Comparison of ENCODE assay signal across 8 cellular contexts in the genomic region with DNA sequence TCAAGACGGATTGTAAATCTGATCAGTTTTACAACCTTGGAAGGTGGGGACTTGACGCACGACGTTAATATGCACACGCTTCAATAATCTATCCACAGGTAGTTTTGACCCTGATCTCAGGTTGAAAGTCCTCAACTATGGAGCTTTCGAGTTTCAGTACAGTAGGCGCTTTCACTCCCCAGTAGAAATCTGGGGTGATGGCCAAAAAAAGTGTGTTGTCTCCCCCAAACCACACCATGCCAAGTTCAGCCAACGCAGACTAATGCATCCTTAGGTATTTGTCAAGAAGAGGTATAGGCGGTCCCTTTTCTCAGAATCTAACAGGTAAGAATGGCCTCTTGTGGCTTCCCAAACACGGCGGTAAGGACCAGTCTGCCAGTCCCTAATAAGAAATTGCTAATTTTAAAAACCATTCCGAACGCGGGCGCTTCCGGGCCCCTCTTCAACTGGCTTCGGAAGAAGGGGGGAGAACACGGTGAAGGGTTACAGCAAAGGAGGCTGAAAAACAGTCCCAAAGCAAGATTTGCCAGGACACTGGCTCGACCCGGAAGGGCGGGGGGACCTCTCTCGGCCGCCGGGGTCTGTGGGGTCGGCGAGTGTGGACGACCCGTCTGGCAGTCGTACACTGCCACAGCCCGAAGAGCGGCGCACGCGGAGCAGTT. TPM values are rescaled to one million over a fixed set of nuclear protein-coding genes. Genes with fewer than 3 reads are reported as not detected.
DNase-seq lines count a peak whose midpoint lies in the region; TF ChIP-seq lines count a peak whose summit lies in the region.

No MANE protein-coding gene starts in this region.

- peak overlapping the region; percentile 95 for H3K4me3 ChIP-seq in HUES64 (ENCODE audit: low read length)
- H3K4me3 ChIP-seq in ascending aorta: peak overlapping the region; percentile 79 to 89
- peak overlapping the region; percentile 51 for H3K4me3 ChIP-seq in kidney epithelial cell (ENCODE audit: low read depth, low read length)

- H3K9ac ChIP-seq in HUES64 (ENCODE audit: low read depth, low read length): peak overlapping the region; percentile 87

- H3K27me3 ChIP-seq in HUES64 (ENCODE audit: insufficient read depth, low read length) (no peaks in the 10 kb centered on the region), ascending aorta (no peaks in the 10 kb centered on the region), kidney epithelial cell (ENCODE audit: control insufficient read depth, insufficient read depth, low read length) (no peaks in the 10 kb centered on the region)

- TF ChIP-seq CTCF in ascending aorta (IDR thresholded peaks at IDR 0.05) (no peak), kidney epithelial cell (IDR thresholded peaks at IDR 0.05; ENCODE audit: insufficient read depth, low read length, poor library complexity, severe bottlenecking) (no peak)

- H3K4me1 ChIP-seq in HUES64 (ENCODE audit: insufficient read depth, low read length): peaks cover 8% of the 10 kb centered on the region; the same call in 1 of the 2 replicates
- H3K4me1 ChIP-seq in ascending aorta: peaks cover 0 to 13% of the 10 kb centered on the region in 2 donors

- WGBS in HUES64: 6% methylated on average over 34 of the region's 34 CpGs

- DNase-seq in activated T-cell treated with anti-CD3 and anti-CD28 coated beads for 1 hour (ENCODE audit: low read depth): peak; percentile 4
- DNase-seq in activated T-cell treated with anti-CD3 and anti-CD28 coated beads, Interleukin-2, amount 50 U/mL, for 1 hour: no peak
- DNase-seq in ascending aorta (ENCODE audit: low spot score in 2 of 2): no peak
- DNase-seq in kidney epithelial cell (ENCODE audit: low read depth): no peak
- DNase-seq in superior temporal gyrus (ENCODE audit: extremely low spot score): peak; percentile 9
- no peak for DNase-seq in kidney glomerular epithelial cell (lab: John Stamatoyannopoulos, UW)
- no peak for DNase-seq in 8988T

- 0 out of 2 replicates have a peak, but pooled peaks cover 4% of the 10 kb centered on the region for H3K36me3 ChIP-seq in HUES64 (ENCODE audit: insufficient read depth, low read length)
- H3K36me3 ChIP-seq in ascending aorta: no peaks in the 10 kb centered on the region
- H3K36me3 ChIP-seq in kidney epithelial cell (ENCODE audit: control insufficient read depth, insufficient read depth, low read length): no peaks in the 10 kb centered on the region

- intact Hi-C loops in ascending aorta (cut with DNase I): loop anchor here (1.0 to 5.0 kb wide), 4 partner anchors 63 to 777 kb away; a partner anchor contains a TSS

- H3K27ac ChIP-seq in HUES64 (ENCODE audit: low read depth, low read length) (peak overlapping the region; percentile 29; the same call in 1 of the 2 replicates), ascending aorta (peak overlapping the region; percentile 95 to 96)

- H3K9me3 ChIP-seq in HUES64 (ENCODE audit: insufficient read depth, low read depth, low read length) (no peaks in the 10 kb centered on the region), ascending aorta (no peaks in the 10 kb centered on the region)

RNA-seq across cellular contexts. Expression of a gene that starts 0.7 kb away (rescaled TPM):
- 17.3 TPM for polyA plus RNA-seq in HUES64 (2013, experiment 1 of 2)
- 13.6 TPM for polyA plus RNA-seq in HUES64 (2013, experiment 2 of 2)
- total RNA-seq in ascending aorta: 2.1 TPM
- 13.6 and 18.3 TPM in 2 replicates for total RNA-seq in kidney epithelial cell

RNA-seq across cellular contexts. Expression of a gene that starts 0.8 kb away (rescaled TPM):
- polyA plus RNA-seq in HUES64 (2013, experiment 1 of 2): 37.3 TPM
- polyA plus RNA-seq in HUES64 (2013, experiment 2 of 2): 41.4 TPM
- total RNA-seq in ascending aorta: 6.4 TPM
- 46.3 and 49.3 TPM in 2 replicates for total RNA-seq in kidney epithelial cell

Comparison
In these comparisons a context has a peak if more than half of its experiments do, and no peak if none do; other contexts are left out.
1. DNase-seq: peak in activated T-cell treated with anti-CD3 and anti-CD28 coated beads for 1 hour (single experiment) and superior temporal gyrus (single experiment); none in activated T-cell treated with anti-CD3 and anti-CD28 coated beads, Interleukin-2, amount 50 U/mL, for 1 hour (single experiment), ascending aorta (0 of 2), kidney epithelial cell (single experiment), kidney glomerular epithelial cell (single experiment) and 8988T (single experiment).
2. Peak in every context shown above with its lines, with median percentiles within 50 percentile points of each other: H3K4me3 ChIP-seq.